Comparison of ENCODE assay signal across 8 cellular contexts in the genomic region with DNA sequence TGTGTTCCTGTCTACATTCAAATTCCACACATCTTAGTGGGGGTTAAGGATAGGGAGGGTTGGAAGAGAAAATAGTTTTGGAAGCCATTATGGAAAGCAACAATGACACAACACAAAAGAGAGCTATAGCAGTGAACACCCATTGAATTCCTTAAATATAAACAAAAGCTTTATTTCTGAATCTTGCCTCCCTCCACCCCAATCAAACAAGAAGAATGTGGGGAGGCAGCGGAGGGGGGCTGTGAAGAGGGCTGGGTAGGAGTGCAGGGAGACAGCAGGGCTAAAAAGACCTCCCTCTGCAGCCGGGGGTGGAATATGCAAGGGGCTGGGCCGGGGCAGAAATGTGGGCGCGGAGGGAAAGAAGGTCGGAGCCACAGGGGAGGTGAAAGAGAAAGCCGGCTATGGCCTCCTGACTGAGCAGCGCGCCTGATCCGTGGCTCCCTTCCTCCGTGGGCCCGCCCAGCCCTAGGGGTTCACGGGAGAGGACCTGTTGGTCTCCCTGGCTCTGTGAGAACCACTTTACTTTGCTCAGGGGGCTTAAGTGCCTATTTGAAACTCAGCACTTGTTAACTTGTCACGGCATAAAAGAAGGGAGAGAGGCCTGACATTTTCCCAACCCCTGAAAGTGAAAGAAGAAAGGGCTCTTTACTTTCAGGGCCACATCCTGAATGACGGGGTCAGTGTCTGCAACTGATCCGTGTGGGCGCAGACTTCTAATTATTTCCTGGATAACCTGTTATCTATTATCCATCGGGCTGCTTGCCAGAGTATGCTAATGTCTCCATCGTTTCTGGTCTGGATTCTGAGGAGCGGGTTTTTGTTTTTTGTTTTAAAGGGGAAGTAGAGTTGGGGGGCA.
A peak's percentile ranks its signal among the peaks of the same experiment; 100 is the strongest.
DNase-seq lines count a peak whose midpoint lies in the region; ATAC-seq and TF ChIP-seq lines count a peak whose summit lies in the region.

No MANE protein-coding gene starts in this region.

- DNase-seq in CD14-positive monocyte (ENCODE audit: low spot score) (no peak), HT-29 (ENCODE audit: low spot score) (peak; percentile 44), UCSD-AML1 (lab: John Stamatoyannopoulos, UW; ENCODE audit: unreplicated experiment) (peak; percentile 65), left lobe of liver (ENCODE audit: low spot score) (no peak), NCI-H2171 (lab: John Stamatoyannopoulos, UW) (no peak)
- DNase-seq in stimulated activated CD8-positive, alpha-beta memory T cell treated with anti-CD3 and anti-CD28 coated beads, Interleukin-12 subunit alpha, Interleukin-12 subunit beta, amount 100 ng/mL, for 1 hour (ENCODE audit: low read depth) = peak; percentile 11

- no peaks in the 10 kb centered on the region for H3K9me3 Mint-ChIP-seq in CD14-positive monocyte

- no peak for TF ChIP-seq CTCF in CD14-positive monocyte (IDR thresholded peaks at IDR 0.05)

- peak overlapping the region; percentile 80 to 96 (median 93) for H3K27ac Mint-ChIP-seq in CD14-positive monocyte

- H3K27ac ChIP-seq in cingulate gyrus (ENCODE audit: low read depth, low read length) = peak overlapping the region; percentile 97

- peaks cover 2 to 7% (median 5%) of the 10 kb centered on the region in 3 donors for H3K27me3 Mint-ChIP-seq in CD14-positive monocyte (ENCODE audit: low read depth in 3 of 3)

- H3K4me1 Mint-ChIP-seq in CD14-positive monocyte = peaks cover 24% of the 10 kb centered on the region

- ATAC-seq in left lobe of liver (peak; percentile 86), GM21367 (IDR thresholded peaks at IDR 0.05; ENCODE audit: unreplicated experiment) (no peak)

- no peaks in the 10 kb centered on the region for H3K36me3 Mint-ChIP-seq in CD14-positive monocyte

- peak overlapping the region; percentile 88 to 98 for H3K4me3 Mint-ChIP-seq in CD14-positive monocyte

- intact Hi-C loops in CD14-positive monocyte (cut with micrococcal nuclease) = loop anchor here in 1 of 2 donors (10.0 kb wide), 1 partner anchor 595 kb away; no protein-coding TSS in a partner anchor

Comparison
In these comparisons a context has a peak if more than half of its experiments do, and no peak if none do; other contexts are left out.
1. DNase-seq: peak in HT-29 (single experiment), UCSD-AML1 (single experiment) and stimulated activated CD8-positive, alpha-beta memory T cell treated with anti-CD3 and anti-CD28 coated beads, Interleukin-12 subunit alpha, Interleukin-12 subunit beta, amount 100 ng/mL, for 1 hour (single experiment); none in CD14-positive monocyte (single experiment), left lobe of liver (single experiment) and NCI-H2171 (single experiment).